ENCODE assay signal across 8 cellular contexts in genomic region chr6:106300944-106301343, GRCh38. TPM values are rescaled to one million over a fixed set of nuclear protein-coding genes. Genes with fewer than 3 reads are reported as not detected.
A peak's percentile ranks its signal among the peaks of the same experiment; 100 is the strongest.
DNase-seq lines count a peak whose midpoint lies in the region; ATAC-seq and TF ChIP-seq lines count a peak whose summit lies in the region.

No MANE protein-coding gene starts in this region.

- WGBS in testis, 2 donors: 70 to 74% methylated on average over 3 of the region's 3 CpGs

- DNase-seq in DMS114 treated with DMSO at 0.1 percent for 48 hours (lab: John Stamatoyannopoulos, UW; ENCODE audit: unreplicated experiment): peak; percentile 3
- peak; percentile 45 to 58 for DNase-seq in Kasumi-1 (lab: John Stamatoyannopoulos, UW)
- DNase-seq in breast epithelium (ENCODE audit: low spot score in 2 of 2): no peak
- peak; percentile 55 for DNase-seq in medulla oblongata (ENCODE audit: extremely low spot score)
- no peak for DNase-seq in testis
- no peak for DNase-seq in activated CD4-positive, alpha-beta T cell treated with anti-CD3 and anti-CD28 coated beads, Interleukin-2, amount 50 U/mL, for 4 hours
- no peak for DNase-seq in nucleus accumbens (lab: John Stamatoyannopoulos, UW)

- intact Hi-C loops in breast epithelium (cut with DNase I; ENCODE audit: low total_unique reads) (no loop called here), testis (cut with DNase I; ENCODE audit: low total_unique reads) (no loop called here)

- TF ChIP-seq CTCF in breast epithelium (IDR thresholded peaks at IDR 0.05) (peak in 2 of 3 donors; percentile 18 to 42), testis (IDR thresholded peaks at IDR 0.05) (peak in 1 of 3 experiments; percentile 26)

- TF ChIP-seq POLR2A in breast epithelium (IDR thresholded peaks at IDR 0.05): no peak
- no peak for TF ChIP-seq POLR2A in testis (IDR thresholded peaks at IDR 0.05)

- H3K4me1 ChIP-seq in breast epithelium (no peaks in the 10 kb centered on the region), testis (no peaks in the 10 kb centered on the region)

- H3K4me3 ChIP-seq in breast epithelium (no peak overlapping the region), testis (no peak overlapping the region)

- H3K9me3 ChIP-seq in breast epithelium: no peaks in the 10 kb centered on the region
- H3K9me3 ChIP-seq in testis: no peaks in the 10 kb centered on the region

- no peak for ATAC-seq in GM18861 (IDR thresholded peaks at IDR 0.05; ENCODE audit: unreplicated experiment)

- H3K36me3 ChIP-seq in breast epithelium (no peaks in the 10 kb centered on the region), testis (ENCODE audit: low read depth, missing control alignments) (no peaks in the 10 kb centered on the region)

- H3K27me3 ChIP-seq in breast epithelium (no peaks in the 10 kb centered on the region), testis (no peaks in the 10 kb centered on the region)

- H3K27ac ChIP-seq in breast epithelium (no peak overlapping the region), testis (no peak overlapping the region)

RNA-seq across cellular contexts. Expression of gene ATG5, which starts 24.6 kb away (rescaled TPM):
- total RNA-seq in breast epithelium: 10 to 100 TPM; 35.8 to 51.1 (median 45.9) TPM
- 10 to 100 TPM; 27.6 to 34.9 TPM for total RNA-seq in testis
- 21.5 TPM for polyA plus RNA-seq in testis (ENCODE audit: insufficient read depth, low read depth, low replicate concordance)

RNA-seq across cellular contexts. Expression of gene CRYBG1, which starts 59.6 kb away (rescaled TPM):
- total RNA-seq in breast epithelium (100 to 1,000 TPM in 1 of 3 donors, 10 to 100 TPM in 2; 30.9 to 142 (median 38.3) TPM), testis (1 to 10 TPM; 4.8 to 7.8 TPM)
- polyA plus RNA-seq in testis (ENCODE audit: insufficient read depth, low read depth, low replicate concordance): 16.5 TPM

Comparison
In these comparisons a context has a peak if more than half of its experiments do, and no peak if none do; other contexts are left out.
1. DNase-seq: peak in DMS114 treated with DMSO at 0.1 percent for 48 hours (single experiment), Kasumi-1 (2 of 2) and medulla oblongata (single experiment); none in breast epithelium (0 of 2), testis (single experiment), activated CD4-positive, alpha-beta T cell treated with anti-CD3 and anti-CD28 coated beads, Interleukin-2, amount 50 U/mL, for 4 hours (0 of 2) and nucleus accumbens (0 of 56).